In genomic region chr11:3893311-3893710, GRCh38 we compare ENCODE assay signal across 14 cellular contexts. TPM values are rescaled to one million over a fixed set of nuclear protein-coding genes. Genes with fewer than 3 reads are reported as not detected.
A peak's percentile ranks its signal among the peaks of the same experiment; 100 is the strongest.
DNase-seq lines count a peak whose midpoint lies in the region; ATAC-seq and TF ChIP-seq lines count a peak whose summit lies in the region.
"Had no signal": no experiment of that assay in that cellular context is flagged by ENCODE, and none has a peak within 500 bp of the region (broad histone marks: within the 10 kb centered on the region; RNA-seq: fewer than 3 reads in every experiment).

No MANE protein-coding gene starts in this region.

- intact Hi-C loops in CD8-positive, alpha-beta T cell (cut with DNase I, micrococcal nuclease), result loop anchor here in 1 of 2 experiments (1.0 kb wide), 1 partner anchor 12 kb away; no protein-coding TSS in a partner anchor
- intact Hi-C loops in OCI-LY7 (cut with micrococcal nuclease; ENCODE audit: unreplicated experiment), result no loop called here
- intact Hi-C loops in naive thymus-derived CD4-positive, alpha-beta T cell (cut with micrococcal nuclease), result no loop called here
- intact Hi-C loops in left colon (cut with DNase I, micrococcal nuclease), result no loop called here

- H3K9me3 Mint-ChIP-seq in CD8-positive, alpha-beta T cell, result no peaks in the 10 kb centered on the region
- H3K9me3 Mint-ChIP-seq in naive thymus-derived CD4-positive, alpha-beta T cell, result peaks cover 0 to 4% (median 0%) of the 10 kb centered on the region in 11 donors

- no peaks in the 10 kb centered on the region for H3K9me3 ChIP-seq in CD8-positive, alpha-beta T cell (ENCODE audit: low read length)
- H3K9me3 ChIP-seq in OCI-LY7 (ENCODE audit: low read length), result no peaks in the 10 kb centered on the region
- no peaks in the 10 kb centered on the region for H3K9me3 ChIP-seq in naive thymus-derived CD4-positive, alpha-beta T cell (ENCODE audit: control insufficient read depth in 2 of 3, low read length in 3 of 3)

- POLR2A ChIA-PET in CD8-positive, alpha-beta T cell (lab: Charles Lee), result interaction anchor here (1.4 kb wide), 1 partner anchor 13 kb away, joined by 6 read pairs; no protein-coding TSS in a partner anchor
- POLR2A ChIA-PET in OCI-LY7 (lab: Charles Lee), result interaction anchor here (1.3 to 4.2 kb wide), 4 partner anchors 10 to 38 kb away, joined by 9 to 24 read pairs (median 13); partner anchors contain the start of gene STIM1
- POLR2A ChIA-PET in naive thymus-derived CD4-positive, alpha-beta T cell (lab: Charles Lee), result interaction anchor here (0.9 kb wide), 1 partner anchor 41 kb away, joined by 5 read pairs; no protein-coding TSS in a partner anchor

- no peak overlapping the region for H3K4me3 Mint-ChIP-seq in CD8-positive, alpha-beta T cell
- peak overlapping the region in 5 of 10 donors; percentile 26 to 45 (median 40) for H3K4me3 Mint-ChIP-seq in naive thymus-derived CD4-positive, alpha-beta T cell
- H3K4me3 Mint-ChIP-seq: brain had no signal

- H3K9me2 ChIP-seq in OCI-LY7 (ENCODE audit: insufficient read depth, low read length), result no peaks in the 10 kb centered on the region

- peak overlapping the region; percentile 26; the same call in 1 of the 2 replicates for H2AFZ ChIP-seq in OCI-LY7 (ENCODE audit: low read length)
- H2AFZ ChIP-seq: hepatocyte had no signal

- no peaks in the 10 kb centered on the region for H3K27me3 ChIP-seq in CD8-positive, alpha-beta T cell (ENCODE audit: insufficient read depth, low read length)
- no peaks in the 10 kb centered on the region for H3K27me3 ChIP-seq in naive thymus-derived CD4-positive, alpha-beta T cell (ENCODE audit: control insufficient read depth in 2 of 2, insufficient read depth in 2 of 2, low read length in 2 of 2)
- no peaks in the 10 kb centered on the region for H3K27me3 ChIP-seq in mesendoderm (ENCODE audit: insufficient read depth, low read length, poor library complexity)
- H3K27me3 ChIP-seq: hepatocyte had no signal

- H3K36me3 ChIP-seq in CD8-positive, alpha-beta T cell (ENCODE audit: insufficient read depth, low read length), result no peaks in the 10 kb centered on the region
- H3K36me3 ChIP-seq in OCI-LY7 (ENCODE audit: insufficient read depth, low read length) (no peaks in the 10 kb centered on the region), mesendoderm (ENCODE audit: control insufficient read depth, insufficient read depth, low read length) (no peaks in the 10 kb centered on the region)
- no peaks in the 10 kb centered on the region for H3K36me3 ChIP-seq in naive thymus-derived CD4-positive, alpha-beta T cell (ENCODE audit: control insufficient read depth in 2 of 3, insufficient read depth in 3 of 3, low read length in 3 of 3)

- ATAC-seq in CD8-positive, alpha-beta T cell, result no peak
- ATAC-seq in GM18520 (IDR thresholded peaks at IDR 0.05; ENCODE audit: unreplicated experiment) (peak; percentile 34), left colon (no peak), GM18870 (IDR thresholded peaks at IDR 0.05; ENCODE audit: unreplicated experiment) (no peak)
- no peak for ATAC-seq in naive thymus-derived CD4-positive, alpha-beta T cell

- no peak overlapping the region for H4K8ac ChIP-seq in mesendoderm (ENCODE audit: low read depth, low read length)

- H3K27ac Mint-ChIP-seq in CD8-positive, alpha-beta T cell, result peak overlapping the region; percentile 88
- H3K27ac Mint-ChIP-seq in naive thymus-derived CD4-positive, alpha-beta T cell, result peak overlapping the region; percentile 34 to 82 (median 55)
- H3K27ac Mint-ChIP-seq: brain, progenitor cell of endocrine pancreas had no signal

- H4K5ac ChIP-seq in mesendoderm (ENCODE audit: low read length), result no peak overlapping the region

- H3K4ac ChIP-seq in mesendoderm (ENCODE audit: low read depth, low read length), result no peak overlapping the region

- no peak overlapping the region for H3K4me3 ChIP-seq in CD8-positive, alpha-beta T cell (ENCODE audit: low read depth, low read length)
- H3K4me3 ChIP-seq in OCI-LY7 (ENCODE audit: low read depth, low read length, poor library complexity, severe bottlenecking), result peak overlapping the region; percentile 57
- H3K4me3 ChIP-seq in naive thymus-derived CD4-positive, alpha-beta T cell (ENCODE audit: low read length), result no peak overlapping the region
- no peak overlapping the region for H3K4me3 ChIP-seq in mesendoderm (ENCODE audit: low read length)
- H3K4me3 ChIP-seq: hepatocyte had no signal

- H3K4me2 ChIP-seq in OCI-LY7 (ENCODE audit: low read length), result peak overlapping the region; percentile 91
- no peak overlapping the region for H3K4me2 ChIP-seq in mesendoderm (ENCODE audit: low read length)
- H3K4me2 ChIP-seq: hepatocyte had no signal

- no peaks in the 10 kb centered on the region for H4K20me1 ChIP-seq in OCI-LY7 (ENCODE audit: insufficient read depth, low read length)

- H3K18ac ChIP-seq in mesendoderm (ENCODE audit: low read length), result no peak overlapping the region

- H3K27ac ChIP-seq in CD8-positive, alpha-beta T cell (ENCODE audit: low read depth, low read length), result no peak overlapping the region
- H3K27ac ChIP-seq in OCI-LY7 (ENCODE audit: low read depth, low read length, poor library complexity, severe bottlenecking) (peak overlapping the region; percentile 90), mesendoderm (ENCODE audit: low read depth, low read length) (no peak overlapping the region)
- H3K27ac ChIP-seq in naive thymus-derived CD4-positive, alpha-beta T cell (ENCODE audit: low read depth, low read length), result no peak overlapping the region
- H3K27ac ChIP-seq: epithelial cell of prostate, hepatocyte had no signal

- peaks cover 16% of the 10 kb centered on the region for H3K36me3 Mint-ChIP-seq in CD8-positive, alpha-beta T cell
- peaks cover 0 to 27% (median 19%) of the 10 kb centered on the region in 5 donors for H3K36me3 Mint-ChIP-seq in naive thymus-derived CD4-positive, alpha-beta T cell
- H3K36me3 Mint-ChIP-seq: brain had no signal

- no peak overlapping the region for H3K9ac ChIP-seq in mesendoderm (ENCODE audit: low read length)

- H3K4me1 Mint-ChIP-seq in CD8-positive, alpha-beta T cell (ENCODE audit: low read depth), result peaks cover 71% of the 10 kb centered on the region
- H3K4me1 Mint-ChIP-seq in naive thymus-derived CD4-positive, alpha-beta T cell, result peaks cover 43 to 78% (median 70%) of the 10 kb centered on the region in 7 donors

- no peak overlapping the region for H2BK15ac ChIP-seq in mesendoderm (replicated peaks; ENCODE audit: low read depth)

- H3K27me3 Mint-ChIP-seq in CD8-positive, alpha-beta T cell (ENCODE audit: low read depth), result no peaks in the 10 kb centered on the region
- no peaks in the 10 kb centered on the region for H3K27me3 Mint-ChIP-seq in naive thymus-derived CD4-positive, alpha-beta T cell
- H3K27me3 Mint-ChIP-seq: brain, progenitor cell of endocrine pancreas had no signal

- CTCF ChIA-PET in CD8-positive, alpha-beta T cell (lab: Charles Lee), result interaction anchor here (1.2 to 1.4 kb wide), 2 partner anchors 38 to 179 kb away, joined by 4 to 5 read pairs; no protein-coding TSS in a partner anchor
- CTCF ChIA-PET in OCI-LY7 (lab: Charles Lee; ENCODE audit: unreplicated experiment), result interaction anchor here (2.2 kb wide), 1 partner anchor 39 kb away, joined by 12 read pairs; the partner anchor contains the start of gene STIM1
- CTCF ChIA-PET in naive thymus-derived CD4-positive, alpha-beta T cell (lab: Charles Lee), result interaction anchor here (0.7 kb wide), 1 partner anchor 142 kb away, joined by 3 read pairs; no protein-coding TSS in a partner anchor

- no TSS peak for BruUV-seq in OCI-LY7 (replicated peaks; lab: Mats Ljungman, UMichigan)

- no CpG with 5 or more reads among the region's 2 CpGs for whole genome bisulfite sequencing in mesendoderm (ENCODE audit: extremely low coverage, insufficient coverage, low lambda C conversion rate)

- no peak overlapping the region for H2BK5ac ChIP-seq in mesendoderm (ENCODE audit: low read length)

- no peak overlapping the region for H3K23ac ChIP-seq in mesendoderm (ENCODE audit: low read length)

- no peak overlapping the region for H2AK5ac ChIP-seq in mesendoderm (ENCODE audit: low read length)

- TF ChIP-seq CTCF in CD8-positive, alpha-beta T cell (IDR thresholded peaks at IDR 0.05), result no peak
- TF ChIP-seq CTCF in OCI-LY7 (conservative IDR thresholded peaks at IDR 0.05; ENCODE audit: low read length), result no peak

- peaks cover 33% of the 10 kb centered on the region; the same call in 1 of the 2 replicates for H3K79me2 ChIP-seq in OCI-LY7 (ENCODE audit: insufficient read depth, low read depth, low read length)
- H3K79me2 ChIP-seq in mesendoderm (ENCODE audit: control insufficient read depth, insufficient read depth, low read length), result no peaks in the 10 kb centered on the region

- peaks cover 35% of the 10 kb centered on the region for H3K4me1 ChIP-seq in CD8-positive, alpha-beta T cell (ENCODE audit: insufficient read depth, low read length)
- H3K4me1 ChIP-seq in OCI-LY7 (ENCODE audit: insufficient read depth, low read length, poor library complexity, severe bottlenecking) (peaks cover 61% of the 10 kb centered on the region), mesendoderm (ENCODE audit: control insufficient read depth, low read depth, low read length) (no peaks in the 10 kb centered on the region)
- H3K4me1 ChIP-seq in naive thymus-derived CD4-positive, alpha-beta T cell (ENCODE audit: control insufficient read depth in 2 of 2, insufficient read depth in 2 of 2, low read length in 2 of 2), result peaks cover 26 to 27% of the 10 kb centered on the region in 2 donors

- no peak for DNase-seq in CD8-positive, alpha-beta T cell
- no peak for DNase-seq in OCI-LY7 (ENCODE audit: low spot score)
- DNase-seq in naive thymus-derived CD4-positive, alpha-beta T cell, result no peak
- DNase-seq in cerebellar nuclear complex (lab: John Stamatoyannopoulos, UW), result no peak
- no peak for DNase-seq in left colon
- DNase-seq in mesendoderm, result no peak
- DNase-seq: activated T-cell treated with anti-CD3 and anti-CD28 coated beads for 4 hours; stimulated activated CD4-positive, alpha-beta T cell treated with anti-CD3 and anti-CD28 coated beads, Interleukin-4, amount 100 ng/mL, for 24 hours had no signal

- no peak overlapping the region for H3K56ac ChIP-seq in mesendoderm (ENCODE audit: low read length)

- H3K79me1 ChIP-seq in mesendoderm (ENCODE audit: low read length), result no peaks in the 10 kb centered on the region

- H2BK120ac ChIP-seq in mesendoderm (ENCODE audit: low read depth, low read length), result no peak overlapping the region

RNA-seq across cellular contexts. Expression of gene STIM1, which starts 37.8 kb away (rescaled TPM):
- 10 to 100 TPM; 72.5 to 84.3 TPM for total RNA-seq in CD8-positive, alpha-beta T cell
- 20.9 and 21.0 TPM in 2 replicates for total RNA-seq in OCI-LY7 (2014; rRNA removed; shearing (Covaris generic))
- total RNA-seq in OCI-LY7 (2022), result 49.1 and 55.4 TPM in 2 replicates
- total RNA-seq in naive thymus-derived CD4-positive, alpha-beta T cell, result 100 to 1,000 TPM in 3 of 5 experiments, 10 to 100 TPM in 2; 95.6 to 117 (median 103) TPM
- 10 to 100 TPM; 38.4 to 43.6 TPM for polyA plus RNA-seq in naive thymus-derived CD4-positive, alpha-beta T cell
- 10 to 100 TPM; 64.7 to 65.4 TPM for total RNA-seq in left colon
- 9.2 TPM for polyA plus RNA-seq in mesendoderm (2013, experiment 1 of 2)
- polyA plus RNA-seq in mesendoderm (2013, experiment 2 of 2), result 8.3 TPM

RNA-seq across cellular contexts. Expression of gene RHOG, which starts 52.6 kb away (rescaled TPM):
- 100 to 1,000 TPM; 125 to 127 TPM for total RNA-seq in CD8-positive, alpha-beta T cell
- total RNA-seq in OCI-LY7 (2014; rRNA removed; shearing (Covaris generic)), result 20.9 and 26.2 TPM in 2 replicates
- total RNA-seq in OCI-LY7 (2022), result 54.8 and 57.8 TPM in 2 replicates
- 100 to 1,000 TPM in 2 of 5 experiments, 10 to 100 TPM in 3; 89.4 to 147 (median 96.3) TPM for total RNA-seq in naive thymus-derived CD4-positive, alpha-beta T cell
- 100 to 1,000 TPM; 133 to 220 TPM for polyA plus RNA-seq in naive thymus-derived CD4-positive, alpha-beta T cell
- 10 to 100 TPM; 65.7 to 71.8 TPM for total RNA-seq in left colon
- 38.2 TPM for polyA plus RNA-seq in mesendoderm (2013, experiment 1 of 2)
- polyA plus RNA-seq in mesendoderm (2013, experiment 2 of 2), result 34.7 TPM
